In genomic region chr4:182023469-182023868, GRCh38 we compare ENCODE assay signal across 27 cellular contexts.
DNase-seq lines count a peak whose midpoint lies in the region; ATAC-seq and TF ChIP-seq lines count a peak whose summit lies in the region.
"Had no signal": no experiment of that assay in that cellular context is flagged by ENCODE, and none has a peak within 500 bp of the region (broad histone marks: within the 10 kb centered on the region; RNA-seq: fewer than 3 reads in every experiment).

No MANE protein-coding gene starts in this region.

- no peak overlapping the region for H3K27ac ChIP-seq in substantia nigra (ENCODE audit: low read depth, low read length, poor library complexity, severe bottlenecking)
- H3K27ac ChIP-seq: ascending aorta, cardiac muscle cell, testis, uterus had no signal

- peaks cover 11% of the 10 kb centered on the region for H3K36me3 Mint-ChIP-seq in osteocyte (ENCODE audit: unreplicated experiment)
- H3K36me3 Mint-ChIP-seq: activated naive CD8-positive, alpha-beta T cell treated with anti-CD3 and anti-CD28 coated beads, Interleukin-2, amount 10 ng/mL, durations not matched to agents 7 days and 5 days; naive thymus-derived CD4-positive, alpha-beta T cell had no signal

- DNase-seq in NCI-H187 treated with DMSO at 0.1 percent for 48 hours (lab: John Stamatoyannopoulos, UW) = peak; percentile 6
- no peak for DNase-seq in NCI-H187 (lab: John Stamatoyannopoulos, UW)
- peak; percentile 95 for DNase-seq in NCI-H146 (lab: John Stamatoyannopoulos, UW)
- DNase-seq in NCI-H526 (lab: John Stamatoyannopoulos, UW) = peak; percentile 10 to 35
- no peak for DNase-seq in osteocyte (ENCODE audit: extremely low spot score, unreplicated experiment)
- DNase-seq in substantia nigra (lab: John Stamatoyannopoulos, UW) = no peak
- no peak for DNase-seq in activated CD4-positive, CD25-positive, alpha-beta regulatory T cell treated with anti-CD3 and anti-CD28 coated beads, Interleukin-2, amount 50 U/mL, for 72 hours
- no peak for DNase-seq in left ventricle myocardium superior
- DNase-seq: 8988T; activated effector memory CD4-positive, alpha-beta T cell treated with Interleukin-2 at 50 U/mL for 16 hours; activated naive CD8-positive, alpha-beta T cell treated with anti-CD3 and anti-CD28 coated beads, Interleukin-2, amount 10 ng/mL, durations not matched to agents 7 days and 5 days; activated T-cell treated with anti-CD3 and anti-CD28 coated beads for 4 hours; cortex of kidney; effector memory CD8-positive, alpha-beta T cell; GOT3; Kasumi-1; kidney; midbrain; naive thymus-derived CD4-positive, alpha-beta T cell; nucleus accumbens; stimulated activated naive CD4-positive, alpha-beta T cell; testis; uterus had no signal

- ATAC-seq in left ventricle myocardium superior = no peak
- ATAC-seq: effector memory CD8-positive, alpha-beta T cell; HepG2; naive thymus-derived CD4-positive, alpha-beta T cell had no signal

- no peak for TF ChIP-seq CTCF in osteocyte (IDR thresholded peaks at IDR 0.05)

- intact Hi-C loops in left ventricle myocardium superior (cut with micrococcal nuclease) = no loop called here

- H3K27ac Mint-ChIP-seq in osteocyte (ENCODE audit: unreplicated experiment) = peak overlapping the region; percentile 66
- H3K27ac Mint-ChIP-seq: activated naive CD8-positive, alpha-beta T cell treated with anti-CD3 and anti-CD28 coated beads, Interleukin-2, amount 10 ng/mL, durations not matched to agents 7 days and 5 days; naive thymus-derived CD4-positive, alpha-beta T cell; T-helper 1 cell treated with Interleukin-12 subunit alpha and Interleukin-12 subunit beta and Interleukin-4 antibody, amounts not matched to agents 30 μg/mL and 1 μg/mL, for 36 hours had no signal

- no peaks in the 10 kb centered on the region for H3K27me3 Mint-ChIP-seq in osteocyte (ENCODE audit: unreplicated experiment)
- H3K27me3 Mint-ChIP-seq: activated naive CD8-positive, alpha-beta T cell treated with anti-CD3 and anti-CD28 coated beads, Interleukin-2, amount 10 ng/mL, durations not matched to agents 7 days and 5 days; effector memory CD8-positive, alpha-beta T cell; naive thymus-derived CD4-positive, alpha-beta T cell had no signal

- peak overlapping the region; percentile 31 for H3K4me3 Mint-ChIP-seq in osteocyte (ENCODE audit: unreplicated experiment)
- H3K4me3 Mint-ChIP-seq: activated naive CD8-positive, alpha-beta T cell treated with anti-CD3 and anti-CD28 coated beads, Interleukin-2, amount 10 ng/mL, durations not matched to agents 7 days and 5 days; effector memory CD8-positive, alpha-beta T cell; naive thymus-derived CD4-positive, alpha-beta T cell; T-helper 1 cell treated with Interleukin-12 subunit alpha and Interleukin-12 subunit beta and Interleukin-4 antibody, amounts not matched to agents 30 μg/mL and 1 μg/mL, for 36 hours had no signal

- peaks cover 32% of the 10 kb centered on the region for H3K4me1 Mint-ChIP-seq in osteocyte (ENCODE audit: unreplicated experiment)
- H3K4me1 Mint-ChIP-seq: activated naive CD8-positive, alpha-beta T cell treated with anti-CD3 and anti-CD28 coated beads, Interleukin-2, amount 10 ng/mL, durations not matched to agents 7 days and 5 days; naive thymus-derived CD4-positive, alpha-beta T cell had no signal

- H3K9me3 Mint-ChIP-seq in osteocyte (ENCODE audit: unreplicated experiment) = peaks cover 30% of the 10 kb centered on the region

Comparison
In these comparisons a context has a peak if more than half of its experiments do, and no peak if none do; other contexts are left out.
1. DNase-seq: peak in NCI-H187 treated with DMSO at 0.1 percent for 48 hours (single experiment), NCI-H146 (single experiment) and NCI-H526 (2 of 2); none in NCI-H187 (0 of 2), osteocyte (single experiment), substantia nigra (0 of 49), activated CD4-positive, CD25-positive, alpha-beta regulatory T cell treated with anti-CD3 and anti-CD28 coated beads, Interleukin-2, amount 50 U/mL, for 72 hours (single experiment) and left ventricle myocardium superior (single experiment).